ENCODE assay signal across 1 cellular context in the genomic region with DNA sequence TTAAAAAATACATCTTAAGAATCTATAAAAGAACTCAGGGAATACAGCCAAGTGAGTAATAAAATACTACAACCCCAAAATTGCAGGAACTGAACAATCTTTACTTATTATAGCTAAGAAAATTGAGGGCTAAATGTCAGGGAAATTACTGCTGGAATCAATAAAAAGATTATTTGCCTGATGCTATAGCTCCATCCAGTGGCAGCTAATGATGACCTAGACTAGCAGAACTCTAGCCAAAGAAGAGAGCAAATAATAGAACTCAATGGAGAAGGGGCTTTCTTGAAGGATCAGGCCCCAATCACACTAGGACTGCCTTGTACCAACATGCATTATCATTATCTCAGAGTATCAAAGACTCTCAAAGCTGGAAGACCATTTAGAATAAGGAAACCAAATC.
TF ChIP-seq lines count a peak whose summit lies in the region.

No MANE protein-coding gene starts in this region.

TF ChIP-seq in GM23338, 12 proteins besides CTCF, POLR2A, EP300 and RAD21 (continued from another document):
- TF ChIP-seq, protein P1, sequence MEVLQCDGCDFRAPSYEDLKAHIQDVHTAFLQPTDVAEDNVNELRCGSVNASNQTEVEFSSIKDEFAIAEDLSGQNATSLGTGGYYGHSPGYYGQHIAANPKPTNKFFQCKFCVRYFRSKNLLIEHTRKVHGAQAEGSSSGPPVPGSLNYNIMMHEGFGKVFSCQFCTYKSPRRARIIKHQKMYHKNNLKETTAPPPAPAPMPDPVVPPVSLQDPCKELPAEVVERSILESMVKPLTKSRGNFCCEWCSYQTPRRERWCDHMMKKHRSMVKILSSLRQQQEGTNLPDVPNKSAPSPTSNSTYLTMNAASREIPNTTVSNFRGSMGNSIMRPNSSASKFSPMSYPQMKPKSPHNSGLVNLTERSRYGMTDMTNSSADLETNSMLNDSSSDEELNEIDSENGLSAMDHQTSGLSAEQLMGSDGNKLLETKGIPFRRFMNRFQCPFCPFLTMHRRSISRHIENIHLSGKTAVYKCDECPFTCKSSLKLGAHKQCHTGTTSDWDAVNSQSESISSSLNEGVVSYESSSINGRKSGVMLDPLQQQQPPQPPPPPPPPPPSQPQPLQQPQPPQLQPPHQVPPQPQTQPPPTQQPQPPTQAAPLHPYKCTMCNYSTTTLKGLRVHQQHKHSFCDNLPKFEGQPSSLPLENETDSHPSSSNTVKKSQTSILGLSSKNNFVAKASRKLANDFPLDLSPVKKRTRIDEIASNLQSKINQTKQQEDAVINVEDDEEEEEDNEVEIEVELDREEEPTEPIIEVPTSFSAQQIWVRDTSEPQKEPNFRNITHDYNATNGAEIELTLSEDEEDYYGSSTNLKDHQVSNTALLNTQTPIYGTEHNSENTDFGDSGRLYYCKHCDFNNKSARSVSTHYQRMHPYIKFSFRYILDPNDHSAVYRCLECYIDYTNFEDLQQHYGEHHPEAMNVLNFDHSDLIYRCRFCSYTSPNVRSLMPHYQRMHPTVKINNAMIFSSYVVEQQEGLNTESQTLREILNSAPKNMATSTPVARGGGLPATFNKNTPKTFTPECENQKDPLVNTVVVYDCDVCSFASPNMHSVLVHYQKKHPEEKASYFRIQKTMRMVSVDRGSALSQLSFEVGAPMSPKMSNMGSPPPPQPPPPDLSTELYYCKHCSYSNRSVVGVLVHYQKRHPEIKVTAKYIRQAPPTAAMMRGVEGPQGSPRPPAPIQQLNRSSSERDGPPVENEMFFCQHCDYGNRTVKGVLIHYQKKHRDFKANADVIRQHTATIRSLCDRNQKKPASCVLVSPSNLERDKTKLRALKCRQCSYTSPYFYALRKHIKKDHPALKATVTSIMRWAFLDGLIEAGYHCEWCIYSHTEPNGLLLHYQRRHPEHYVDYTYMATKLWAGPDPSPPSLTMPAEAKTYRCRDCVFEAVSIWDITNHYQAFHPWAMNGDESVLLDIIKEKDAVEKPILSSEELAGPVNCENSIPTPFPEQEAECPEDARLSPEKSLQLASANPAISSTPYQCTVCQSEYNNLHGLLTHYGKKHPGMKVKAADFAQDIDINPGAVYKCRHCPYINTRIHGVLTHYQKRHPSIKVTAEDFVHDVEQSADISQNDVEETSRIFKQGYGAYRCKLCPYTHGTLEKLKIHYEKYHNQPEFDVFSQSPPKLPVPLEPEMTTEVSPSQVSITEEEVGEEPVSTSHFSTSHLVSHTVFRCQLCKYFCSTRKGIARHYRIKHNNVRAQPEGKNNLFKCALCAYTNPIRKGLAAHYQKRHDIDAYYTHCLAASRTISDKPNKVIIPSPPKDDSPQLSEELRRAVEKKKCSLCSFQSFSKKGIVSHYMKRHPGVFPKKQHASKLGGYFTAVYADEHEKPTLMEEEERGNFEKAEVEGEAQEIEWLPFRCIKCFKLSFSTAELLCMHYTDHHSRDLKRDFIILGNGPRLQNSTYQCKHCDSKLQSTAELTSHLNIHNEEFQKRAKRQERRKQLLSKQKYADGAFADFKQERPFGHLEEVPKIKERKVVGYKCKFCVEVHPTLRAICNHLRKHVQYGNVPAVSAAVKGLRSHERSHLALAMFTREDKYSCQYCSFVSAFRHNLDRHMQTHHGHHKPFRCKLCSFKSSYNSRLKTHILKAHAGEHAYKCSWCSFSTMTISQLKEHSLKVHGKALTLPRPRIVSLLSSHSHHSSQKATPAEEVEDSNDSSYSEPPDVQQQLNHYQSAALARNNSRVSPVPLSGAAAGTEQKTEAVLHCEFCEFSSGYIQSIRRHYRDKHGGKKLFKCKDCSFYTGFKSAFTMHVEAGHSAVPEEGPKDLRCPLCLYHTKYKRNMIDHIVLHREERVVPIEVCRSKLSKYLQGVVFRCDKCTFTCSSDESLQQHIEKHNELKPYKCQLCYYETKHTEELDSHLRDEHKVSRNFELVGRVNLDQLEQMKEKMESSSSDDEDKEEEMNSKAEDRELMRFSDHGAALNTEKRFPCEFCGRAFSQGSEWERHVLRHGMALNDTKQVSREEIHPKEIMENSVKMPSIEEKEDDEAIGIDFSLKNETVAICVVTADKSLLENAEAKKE (CRISPR knock-in tag; IDR thresholded peaks at IDR 0.05), result no peak
- no peak for TF ChIP-seq JUNB (IDR thresholded peaks at IDR 0.05; ENCODE audit: unreplicated experiment)
- TF ChIP-seq, protein P2, sequence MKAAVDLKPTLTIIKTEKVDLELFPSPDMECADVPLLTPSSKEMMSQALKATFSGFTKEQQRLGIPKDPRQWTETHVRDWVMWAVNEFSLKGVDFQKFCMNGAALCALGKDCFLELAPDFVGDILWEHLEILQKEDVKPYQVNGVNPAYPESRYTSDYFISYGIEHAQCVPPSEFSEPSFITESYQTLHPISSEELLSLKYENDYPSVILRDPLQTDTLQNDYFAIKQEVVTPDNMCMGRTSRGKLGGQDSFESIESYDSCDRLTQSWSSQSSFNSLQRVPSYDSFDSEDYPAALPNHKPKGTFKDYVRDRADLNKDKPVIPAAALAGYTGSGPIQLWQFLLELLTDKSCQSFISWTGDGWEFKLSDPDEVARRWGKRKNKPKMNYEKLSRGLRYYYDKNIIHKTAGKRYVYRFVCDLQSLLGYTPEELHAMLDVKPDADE (IDR thresholded peaks at IDR 0.05), result no peak
- no peak for TF ChIP-seq POLR2AphosphoS5 (IDR thresholded peaks at IDR 0.05; ENCODE audit: low read depth)
- no peak for TF ChIP-seq EZH2 (IDR thresholded peaks at IDR 0.05; ENCODE audit: low read depth, unreplicated experiment)
- TF ChIP-seq ZNF331 (CRISPR knock-in tag; IDR thresholded peaks at IDR 0.05; ENCODE audit: low read depth), result no peak
- TF ChIP-seq STAT1 (IDR thresholded peaks at IDR 0.05; ENCODE audit: unreplicated experiment), result no peak
TF ChIP-seq in GM23338: peak in this region for 0.
